19 cellular contexts compared by ENCODE assay signal in genomic region chr4:102631616-102632015, GRCh38.
"Had no signal": no experiment of that assay in that cellular context is flagged by ENCODE, and none has a peak within 500 bp of the region (broad histone marks: within the 10 kb centered on the region; RNA-seq: fewer than 3 reads in every experiment).

No MANE protein-coding gene starts in this region.

- H3K9me3 ChIP-seq: body of pancreas, right atrium auricular region, tibial artery had no signal

- H3K27me3 Mint-ChIP-seq: activated T-cell treated with anti-CD3 and anti-CD28 coated beads, Interleukin-2, amount 50 U/mL, for 24 hours; naive B cell; stimulated activated naive B cell treated with anti-CD40 and anti-IgM and Interleukin-4, amounts not matched to agents 10 μg/mL and 1 μg/mL and 100 μg/mL, for 72 hours had no signal

- H3K4me3 ChIP-seq: body of pancreas, coronary artery, right atrium auricular region, skin epidermis, tibial artery had no signal

- ATAC-seq: activated naive CD4-positive, alpha-beta T cell treated with anti-CD3 and anti-CD28 coated beads, Interleukin-2, amount 50 U/mL, for 72 hours; body of pancreas; stimulated activated naive B cell treated with anti-CD40 and anti-IgM and Interleukin-4, amounts not matched to agents 10 μg/mL and 1 μg/mL and 100 μg/mL, for 72 hours had no signal

- H3K27ac Mint-ChIP-seq: activated naive CD4-positive, alpha-beta T cell treated with anti-CD3 and anti-CD28 coated beads, Interleukin-2, amount 50 U/mL, for 72 hours; activated T-cell treated with anti-CD3 and anti-CD28 coated beads, Interleukin-2, amount 50 U/mL, for 24 hours; stimulated activated naive B cell treated with anti-CD40 and anti-IgM and Interleukin-4, amounts not matched to agents 10 μg/mL and 1 μg/mL and 100 μg/mL, for 72 hours; T-helper 2 cell treated with Interferon-gamma antibody and Interleukin-4, amounts not matched to agents 5 μg/mL and 100 μg/mL, for 36 hours had no signal

- H3K9me3 Mint-ChIP-seq: activated naive CD4-positive, alpha-beta T cell treated with anti-CD3 and anti-CD28 coated beads, Interleukin-2, amount 50 U/mL, for 72 hours; activated T-cell treated with anti-CD3 and anti-CD28 coated beads, Interleukin-2, amount 50 U/mL, for 24 hours; naive B cell; stimulated activated naive B cell treated with anti-CD40 and anti-IgM and Interleukin-4, amounts not matched to agents 10 μg/mL and 1 μg/mL and 100 μg/mL, for 72 hours; T-helper 2 cell treated with Interferon-gamma antibody and Interleukin-4, amounts not matched to agents 5 μg/mL and 100 μg/mL, for 36 hours had no signal

- H3K4me1 Mint-ChIP-seq: naive B cell had no signal

- H3K27me3 ChIP-seq: body of pancreas, right atrium auricular region, tibial artery had no signal

- H3K27ac ChIP-seq: body of pancreas, coronary artery, right atrium auricular region, tibial artery had no signal

- DNase-seq: activated CD4-positive, alpha-beta T cell treated with anti-CD3 and anti-CD28 coated beads, Interleukin-2, amount 50 U/mL, for 48 hours; activated CD4-positive, CD25-positive, alpha-beta regulatory T cell; activated T-cell treated with anti-CD3 and anti-CD28 coated beads, Interleukin-2, amount 50 U/mL, for 24 hours; amygdala; body of pancreas; central memory CD4-positive, alpha-beta T cell; effector CD4-positive, alpha-beta T cell; foreskin melanocyte; naive B cell; nucleus accumbens; stimulated activated CD4-positive, alpha-beta T cell treated with anti-CD3 and anti-CD28 coated beads, Interleukin-15, amount 100 ng/mL, for 24 hours; stimulated activated CD4-positive, alpha-beta T cell treated with anti-CD3 and anti-CD28 coated beads, Interleukin-4, amount 100 ng/mL, for 1 hour; stimulated activated naive B cell treated with anti-CD40 and anti-IgM and Interleukin-4, amounts not matched to agents 10 μg/mL and 1 μg/mL and 100 μg/mL, for 72 hours; tibial artery had no signal

- H3K4me1 ChIP-seq: body of pancreas, right atrium auricular region, tibial artery had no signal

- H3K4me3 Mint-ChIP-seq: activated T-cell treated with anti-CD3 and anti-CD28 coated beads, Interleukin-2, amount 50 U/mL, for 24 hours; naive B cell; stimulated activated naive B cell treated with anti-CD40 and anti-IgM and Interleukin-4, amounts not matched to agents 10 μg/mL and 1 μg/mL and 100 μg/mL, for 72 hours; T-helper 2 cell treated with Interferon-gamma antibody and Interleukin-4, amounts not matched to agents 5 μg/mL and 100 μg/mL, for 36 hours had no signal
